Comparison of ENCODE assay signal across 1 cellular context in genomic region chr4:1784789-1785591, GRCh38.
TF ChIP-seq lines count a peak whose summit lies in the region.

No MANE protein-coding gene starts in this region.

TF ChIP-seq in HepG2, 621 proteins besides CTCF, POLR2A, EP300 and RAD21 (continued from another document and continues in another):
- no peak for TF ChIP-seq GMEB1 (CRISPR knock-in tag; IDR thresholded peaks at IDR 0.05; ENCODE audit: borderline replicate concordance)
- no peak for TF ChIP-seq FOXP1 (IDR thresholded peaks at IDR 0.05)
- peak; percentile 19; the same call in 1 of the 2 replicates for TF ChIP-seq FOXP1 (CRISPR knock-in tag; IDR thresholded peaks at IDR 0.05)
- no peak; the same call in 1 of the 2 replicates for TF ChIP-seq RELA (CRISPR knock-in tag; IDR thresholded peaks at IDR 0.05)
- no peak for TF ChIP-seq ZFP82 (CRISPR knock-in tag; IDR thresholded peaks at IDR 0.05; ENCODE audit: borderline replicate concordance)
- no peak for TF ChIP-seq LCORL (IDR thresholded peaks at IDR 0.05)
- peak; percentile 99 for TF ChIP-seq LCORL (CRISPR knock-in tag; IDR thresholded peaks at IDR 0.05)
- TF ChIP-seq ZNF30 (CRISPR knock-in tag; IDR thresholded peaks at IDR 0.05), result no peak
- TF ChIP-seq ZNF614 (CRISPR knock-in tag; IDR thresholded peaks at IDR 0.05; ENCODE audit: borderline replicate concordance), result 0 out of 2 replicates have a peak, but pooled peaks have one; percentile 24
- no peak for TF ChIP-seq NFE2 (CRISPR knock-in tag; IDR thresholded peaks at IDR 0.05)
- TF ChIP-seq PAWR (CRISPR knock-in tag; IDR thresholded peaks at IDR 0.05; ENCODE audit: borderline replicate concordance), result no peak
- TF ChIP-seq GATA4 (IDR thresholded peaks at IDR 0.05; ENCODE audit: borderline replicate concordance, low read depth), result peak; percentile 89
- peak; percentile 83 for TF ChIP-seq TCF7 (IDR thresholded peaks at IDR 0.05; ENCODE audit: low read depth)
- peak; percentile 68; the same call in 1 of the 2 replicates for TF ChIP-seq FOXC1 (CRISPR knock-in tag; IDR thresholded peaks at IDR 0.05; ENCODE audit: borderline replicate concordance)
- no peak; the same call in 1 of the 2 replicates for TF ChIP-seq ZIK1 (CRISPR knock-in tag; IDR thresholded peaks at IDR 0.05; ENCODE audit: borderline replicate concordance, low read depth)
- TF ChIP-seq, protein P1, sequence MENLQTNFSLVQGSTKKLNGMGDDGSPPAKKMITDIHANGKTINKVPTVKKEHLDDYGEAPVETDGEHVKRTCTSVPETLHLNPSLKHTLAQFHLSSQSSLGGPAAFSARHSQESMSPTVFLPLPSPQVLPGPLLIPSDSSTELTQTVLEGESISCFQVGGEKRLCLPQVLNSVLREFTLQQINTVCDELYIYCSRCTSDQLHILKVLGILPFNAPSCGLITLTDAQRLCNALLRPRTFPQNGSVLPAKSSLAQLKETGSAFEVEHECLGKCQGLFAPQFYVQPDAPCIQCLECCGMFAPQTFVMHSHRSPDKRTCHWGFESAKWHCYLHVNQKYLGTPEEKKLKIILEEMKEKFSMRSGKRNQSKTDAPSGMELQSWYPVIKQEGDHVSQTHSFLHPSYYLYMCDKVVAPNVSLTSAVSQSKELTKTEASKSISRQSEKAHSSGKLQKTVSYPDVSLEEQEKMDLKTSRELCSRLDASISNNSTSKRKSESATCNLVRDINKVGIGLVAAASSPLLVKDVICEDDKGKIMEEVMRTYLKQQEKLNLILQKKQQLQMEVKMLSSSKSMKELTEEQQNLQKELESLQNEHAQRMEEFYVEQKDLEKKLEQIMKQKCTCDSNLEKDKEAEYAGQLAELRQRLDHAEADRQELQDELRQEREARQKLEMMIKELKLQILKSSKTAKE (CRISPR knock-in tag; IDR thresholded peaks at IDR 0.05; ENCODE audit: borderline replicate concordance), result no peak
- TF ChIP-seq ONECUT2 (CRISPR knock-in tag; IDR thresholded peaks at IDR 0.05), result no peak
- TF ChIP-seq, protein P2, sequence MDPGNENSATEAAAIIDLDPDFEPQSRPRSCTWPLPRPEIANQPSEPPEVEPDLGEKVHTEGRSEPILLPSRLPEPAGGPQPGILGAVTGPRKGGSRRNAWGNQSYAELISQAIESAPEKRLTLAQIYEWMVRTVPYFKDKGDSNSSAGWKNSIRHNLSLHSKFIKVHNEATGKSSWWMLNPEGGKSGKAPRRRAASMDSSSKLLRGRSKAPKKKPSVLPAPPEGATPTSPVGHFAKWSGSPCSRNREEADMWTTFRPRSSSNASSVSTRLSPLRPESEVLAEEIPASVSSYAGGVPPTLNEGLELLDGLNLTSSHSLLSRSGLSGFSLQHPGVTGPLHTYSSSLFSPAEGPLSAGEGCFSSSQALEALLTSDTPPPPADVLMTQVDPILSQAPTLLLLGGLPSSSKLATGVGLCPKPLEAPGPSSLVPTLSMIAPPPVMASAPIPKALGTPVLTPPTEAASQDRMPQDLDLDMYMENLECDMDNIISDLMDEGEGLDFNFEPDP (CRISPR knock-in tag; conservative IDR thresholded peaks at IDR 0.05), result no peak
- no peak for TF ChIP-seq ZFAT (CRISPR knock-in tag; conservative IDR thresholded peaks at IDR 0.05)
- no peak for TF ChIP-seq BRCA1 (CRISPR knock-in tag; IDR thresholded peaks at IDR 0.05)
- TF ChIP-seq MAFF (IDR thresholded peaks at IDR 0.05; ENCODE audit: low read depth, low read length), result no peak
- peak; percentile 48; the same call in 1 of the 2 replicates for TF ChIP-seq ZNF281 (CRISPR knock-in tag; IDR thresholded peaks at IDR 0.05; ENCODE audit: borderline replicate concordance)
- TF ChIP-seq, protein P3, sequence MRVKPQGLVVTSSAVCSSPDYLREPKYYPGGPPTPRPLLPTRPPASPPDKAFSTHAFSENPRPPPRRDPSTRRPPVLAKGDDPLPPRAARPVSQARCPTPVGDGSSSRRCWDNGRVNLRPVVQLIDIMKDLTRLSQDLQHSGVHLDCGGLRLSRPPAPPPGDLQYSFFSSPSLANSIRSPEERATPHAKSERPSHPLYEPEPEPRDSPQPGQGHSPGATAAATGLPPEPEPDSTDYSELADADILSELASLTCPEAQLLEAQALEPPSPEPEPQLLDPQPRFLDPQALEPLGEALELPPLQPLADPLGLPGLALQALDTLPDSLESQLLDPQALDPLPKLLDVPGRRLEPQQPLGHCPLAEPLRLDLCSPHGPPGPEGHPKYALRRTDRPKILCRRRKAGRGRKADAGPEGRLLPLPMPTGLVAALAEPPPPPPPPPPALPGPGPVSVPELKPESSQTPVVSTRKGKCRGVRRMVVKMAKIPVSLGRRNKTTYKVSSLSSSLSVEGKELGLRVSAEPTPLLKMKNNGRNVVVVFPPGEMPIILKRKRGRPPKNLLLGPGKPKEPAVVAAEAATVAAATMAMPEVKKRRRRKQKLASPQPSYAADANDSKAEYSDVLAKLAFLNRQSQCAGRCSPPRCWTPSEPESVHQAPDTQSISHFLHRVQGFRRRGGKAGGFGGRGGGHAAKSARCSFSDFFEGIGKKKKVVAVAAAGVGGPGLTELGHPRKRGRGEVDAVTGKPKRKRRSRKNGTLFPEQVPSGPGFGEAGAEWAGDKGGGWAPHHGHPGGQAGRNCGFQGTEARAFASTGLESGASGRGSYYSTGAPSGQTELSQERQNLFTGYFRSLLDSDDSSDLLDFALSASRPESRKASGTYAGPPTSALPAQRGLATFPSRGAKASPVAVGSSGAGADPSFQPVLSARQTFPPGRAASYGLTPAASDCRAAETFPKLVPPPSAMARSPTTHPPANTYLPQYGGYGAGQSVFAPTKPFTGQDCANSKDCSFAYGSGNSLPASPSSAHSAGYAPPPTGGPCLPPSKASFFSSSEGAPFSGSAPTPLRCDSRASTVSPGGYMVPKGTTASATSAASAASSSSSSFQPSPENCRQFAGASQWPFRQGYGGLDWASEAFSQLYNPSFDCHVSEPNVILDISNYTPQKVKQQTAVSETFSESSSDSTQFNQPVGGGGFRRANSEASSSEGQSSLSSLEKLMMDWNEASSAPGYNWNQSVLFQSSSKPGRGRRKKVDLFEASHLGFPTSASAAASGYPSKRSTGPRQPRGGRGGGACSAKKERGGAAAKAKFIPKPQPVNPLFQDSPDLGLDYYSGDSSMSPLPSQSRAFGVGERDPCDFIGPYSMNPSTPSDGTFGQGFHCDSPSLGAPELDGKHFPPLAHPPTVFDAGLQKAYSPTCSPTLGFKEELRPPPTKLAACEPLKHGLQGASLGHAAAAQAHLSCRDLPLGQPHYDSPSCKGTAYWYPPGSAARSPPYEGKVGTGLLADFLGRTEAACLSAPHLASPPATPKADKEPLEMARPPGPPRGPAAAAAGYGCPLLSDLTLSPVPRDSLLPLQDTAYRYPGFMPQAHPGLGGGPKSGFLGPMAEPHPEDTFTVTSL (CRISPR knock-in tag; IDR thresholded peaks at IDR 0.05; ENCODE audit: borderline replicate concordance), result peak; percentile 31; the same call in 1 of the 2 replicates
- TF ChIP-seq, protein P4, sequence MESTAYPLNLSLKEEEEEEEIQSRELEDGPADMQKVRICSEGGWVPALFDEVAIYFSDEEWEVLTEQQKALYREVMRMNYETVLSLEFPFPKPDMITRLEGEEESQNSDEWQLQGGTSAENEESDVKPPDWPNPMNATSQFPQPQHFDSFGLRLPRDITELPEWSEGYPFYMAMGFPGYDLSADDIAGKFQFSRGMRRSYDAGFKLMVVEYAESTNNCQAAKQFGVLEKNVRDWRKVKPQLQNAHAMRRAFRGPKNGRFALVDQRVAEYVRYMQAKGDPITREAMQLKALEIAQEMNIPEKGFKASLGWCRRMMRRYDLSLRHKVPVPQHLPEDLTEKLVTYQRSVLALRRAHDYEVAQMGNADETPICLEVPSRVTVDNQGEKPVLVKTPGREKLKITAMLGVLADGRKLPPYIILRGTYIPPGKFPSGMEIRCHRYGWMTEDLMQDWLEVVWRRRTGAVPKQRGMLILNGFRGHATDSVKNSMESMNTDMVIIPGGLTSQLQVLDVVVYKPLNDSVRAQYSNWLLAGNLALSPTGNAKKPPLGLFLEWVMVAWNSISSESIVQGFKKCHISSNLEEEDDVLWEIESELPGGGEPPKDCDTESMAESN (CRISPR knock-in tag; conservative IDR thresholded peaks at IDR 0.05), result peak; percentile 46; the same call in 1 of the 2 replicates
- TF ChIP-seq ATF5 (CRISPR knock-in tag; IDR thresholded peaks at IDR 0.05; ENCODE audit: low read depth), result no peak
- TF ChIP-seq, protein P5, sequence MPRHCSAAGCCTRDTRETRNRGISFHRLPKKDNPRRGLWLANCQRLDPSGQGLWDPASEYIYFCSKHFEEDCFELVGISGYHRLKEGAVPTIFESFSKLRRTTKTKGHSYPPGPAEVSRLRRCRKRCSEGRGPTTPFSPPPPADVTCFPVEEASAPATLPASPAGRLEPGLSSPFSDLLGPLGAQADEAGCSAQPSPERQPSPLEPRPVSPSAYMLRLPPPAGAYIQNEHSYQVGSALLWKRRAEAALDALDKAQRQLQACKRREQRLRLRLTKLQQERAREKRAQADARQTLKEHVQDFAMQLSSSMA (CRISPR knock-in tag; IDR thresholded peaks at IDR 0.05), result 0 out of 2 replicates have a peak, but pooled peaks have one; percentile 16
- TF ChIP-seq ZNF691 (CRISPR knock-in tag; IDR thresholded peaks at IDR 0.05; ENCODE audit: borderline replicate concordance, low read depth), result peak; percentile 89
- no peak for TF ChIP-seq ZBTB42 (CRISPR knock-in tag; IDR thresholded peaks at IDR 0.05)
- peak; percentile 35 for TF ChIP-seq CBX1 (IDR thresholded peaks at IDR 0.05; ENCODE audit: low read depth)
- no peak; the same call in 1 of the 2 replicates for TF ChIP-seq RBAK (CRISPR knock-in tag; IDR thresholded peaks at IDR 0.05)
- TF ChIP-seq, protein P6, sequence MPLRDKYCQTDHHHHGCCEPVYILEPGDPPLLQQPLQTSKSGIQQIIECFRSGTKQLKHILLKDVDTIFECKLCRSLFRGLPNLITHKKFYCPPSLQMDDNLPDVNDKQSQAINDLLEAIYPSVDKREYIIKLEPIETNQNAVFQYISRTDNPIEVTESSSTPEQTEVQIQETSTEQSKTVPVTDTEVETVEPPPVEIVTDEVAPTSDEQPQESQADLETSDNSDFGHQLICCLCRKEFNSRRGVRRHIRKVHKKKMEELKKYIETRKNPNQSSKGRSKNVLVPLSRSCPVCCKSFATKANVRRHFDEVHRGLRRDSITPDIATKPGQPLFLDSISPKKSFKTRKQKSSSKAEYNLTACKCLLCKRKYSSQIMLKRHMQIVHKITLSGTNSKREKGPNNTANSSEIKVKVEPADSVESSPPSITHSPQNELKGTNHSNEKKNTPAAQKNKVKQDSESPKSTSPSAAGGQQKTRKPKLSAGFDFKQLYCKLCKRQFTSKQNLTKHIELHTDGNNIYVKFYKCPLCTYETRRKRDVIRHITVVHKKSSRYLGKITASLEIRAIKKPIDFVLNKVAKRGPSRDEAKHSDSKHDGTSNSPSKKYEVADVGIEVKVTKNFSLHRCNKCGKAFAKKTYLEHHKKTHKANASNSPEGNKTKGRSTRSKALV (CRISPR knock-in tag; IDR thresholded peaks at IDR 0.05), result peak; percentile 84
- TF ChIP-seq ZNF124 (CRISPR knock-in tag; IDR thresholded peaks at IDR 0.05), result no peak
- 0 out of 2 replicates have a peak, but pooled peaks have one; percentile 78 for TF ChIP-seq ZNF33B (CRISPR knock-in tag; IDR thresholded peaks at IDR 0.05)
- TF ChIP-seq SP140L (CRISPR knock-in tag; IDR thresholded peaks at IDR 0.05; ENCODE audit: borderline replicate concordance), result no peak
- TF ChIP-seq EZH2 (conservative IDR thresholded peaks at IDR 0.05; ENCODE audit: low read depth, low read length), result no peak
- no peak for TF ChIP-seq CREBL2 (CRISPR knock-in tag; IDR thresholded peaks at IDR 0.05; ENCODE audit: borderline replicate concordance)
- peak; percentile 83; the same call in 1 of the 2 replicates for TF ChIP-seq NCOA1 (CRISPR knock-in tag; IDR thresholded peaks at IDR 0.05)
- TF ChIP-seq RCOR2 (CRISPR knock-in tag; IDR thresholded peaks at IDR 0.05), result no peak
